9 cellular contexts compared by ENCODE assay signal in the genomic region with DNA sequence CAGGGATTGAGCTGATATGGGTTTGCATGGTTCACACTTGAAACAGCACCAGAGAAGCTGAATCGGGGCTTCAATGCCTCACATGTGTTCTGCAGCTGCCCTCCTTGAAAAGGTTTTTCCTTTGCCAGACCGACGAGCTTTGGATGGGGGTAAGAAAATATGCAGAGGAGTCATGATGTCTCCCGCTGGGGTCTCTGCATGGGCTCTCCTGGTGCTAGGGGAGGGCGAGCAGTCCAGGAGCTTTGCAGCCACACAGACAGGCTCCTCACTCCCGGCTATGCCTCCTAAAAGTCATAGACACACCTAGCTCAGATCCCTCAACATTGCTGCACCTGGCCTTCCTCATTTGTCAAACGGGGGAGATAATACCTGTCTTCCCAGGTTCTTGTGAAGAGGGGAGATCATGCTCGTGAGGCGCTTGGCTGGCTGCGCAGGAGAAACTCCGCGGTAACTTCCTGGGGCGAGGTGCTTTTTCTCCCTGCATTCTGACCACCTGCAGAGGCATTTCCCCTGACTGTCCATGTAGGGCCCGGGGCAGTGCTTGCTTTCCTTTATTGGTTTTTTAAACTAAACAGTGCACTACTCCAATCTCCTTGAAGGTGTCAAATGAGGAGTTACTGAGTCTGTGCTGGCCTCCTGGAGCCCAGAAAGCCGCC.
DNase-seq lines count a peak whose midpoint lies in the region; ATAC-seq and TF ChIP-seq lines count a peak whose summit lies in the region.
"Had no signal": no experiment of that assay in that cellular context is flagged by ENCODE, and none has a peak within 500 bp of the region (broad histone marks: within the 10 kb centered on the region; RNA-seq: fewer than 3 reads in every experiment).

No MANE protein-coding gene starts in this region.

- TF ChIP-seq POLR2A in Peyer's patch (IDR thresholded peaks at IDR 0.05) (no peak), testis (IDR thresholded peaks at IDR 0.05) (no peak)

- H3K27ac Mint-ChIP-seq in nephron, result peak overlapping the region in 2 of 3 experiments; percentile 62 to 65

- H3K4me1 ChIP-seq in Peyer's patch (peaks cover 0 to 5% (median 0%) of the 10 kb centered on the region in 4 donors), testis (no peaks in the 10 kb centered on the region)

- peaks cover 95% of the 10 kb centered on the region for H3K4me1 Mint-ChIP-seq in nephron

- peak overlapping the region in 2 of 3 experiments; percentile 13 to 15 for H3K4me3 Mint-ChIP-seq in nephron

- ATAC-seq in GM19351 (IDR thresholded peaks at IDR 0.05; ENCODE audit: unreplicated experiment) (peak; percentile 36), HG02678 (IDR thresholded peaks at IDR 0.05; ENCODE audit: unreplicated experiment) (peak; percentile 38)

- 32 to 54% methylated on average over 11 to 15 of the region's 15 CpGs for WGBS in testis, 2 donors

- peak overlapping the region in 3 of 4 donors; percentile 0 to 41 (median 8) for H3K27ac ChIP-seq in Peyer's patch
- no peak overlapping the region for H3K27ac ChIP-seq in testis

- TF ChIP-seq CTCF in Peyer's patch (IDR thresholded peaks at IDR 0.05), result no peak
- no peak for TF ChIP-seq CTCF in nephron (IDR thresholded peaks at IDR 0.05; ENCODE audit: unreplicated experiment in 3 of 3)
- no peak for TF ChIP-seq CTCF in testis (IDR thresholded peaks at IDR 0.05)

- peak in 1 of 3 donors; percentile 59 for DNase-seq in Peyer's patch
- DNase-seq in NCI-H524 treated with DMSO at 0.1 percent for 48 hours (lab: John Stamatoyannopoulos, UW), result no peak
- DNase-seq in CD1c-positive myeloid dendritic cell (ENCODE audit: extremely low spot score), result no peak
- DNase-seq in activated CD4-positive, alpha-beta T cell treated with anti-CD3 and anti-CD28 coated beads for 4 hours, result no peak
- no peak for DNase-seq in testis
- DNase-seq: occipital lobe had no signal

- H3K4me3 ChIP-seq in Peyer's patch, result no peak overlapping the region
- no peak overlapping the region for H3K4me3 ChIP-seq in testis

- H3K9me3 ChIP-seq in Peyer's patch, result no peaks in the 10 kb centered on the region
- H3K9me3 ChIP-seq in testis, result no peaks in the 10 kb centered on the region

- H3K27me3 Mint-ChIP-seq in nephron (ENCODE audit: low read depth), result peaks cover 32% of the 10 kb centered on the region

- H3K36me3 Mint-ChIP-seq in nephron (ENCODE audit: low read depth), result no peaks in the 10 kb centered on the region

- H3K9me3 Mint-ChIP-seq in nephron, result no peaks in the 10 kb centered on the region

- intact Hi-C loops in testis (cut with DNase I; ENCODE audit: low total_unique reads), result loop anchor here (10.0 kb wide), 1 partner anchor 113 kb away; a partner anchor contains a TSS

- no peaks in the 10 kb centered on the region for H3K36me3 ChIP-seq in Peyer's patch
- no peaks in the 10 kb centered on the region for H3K36me3 ChIP-seq in testis (ENCODE audit: low read depth, missing control alignments)

- no peaks in the 10 kb centered on the region for H3K27me3 ChIP-seq in Peyer's patch
- no peaks in the 10 kb centered on the region for H3K27me3 ChIP-seq in testis

Comparison
In these comparisons a context has a peak if more than half of its experiments do, and no peak if none do; other contexts are left out.
1. H3K27ac ChIP-seq: peak in Peyer's patch (3 of 4); none in testis (0 of 2).